29 cellular contexts compared by ENCODE assay signal in the genomic region with DNA sequence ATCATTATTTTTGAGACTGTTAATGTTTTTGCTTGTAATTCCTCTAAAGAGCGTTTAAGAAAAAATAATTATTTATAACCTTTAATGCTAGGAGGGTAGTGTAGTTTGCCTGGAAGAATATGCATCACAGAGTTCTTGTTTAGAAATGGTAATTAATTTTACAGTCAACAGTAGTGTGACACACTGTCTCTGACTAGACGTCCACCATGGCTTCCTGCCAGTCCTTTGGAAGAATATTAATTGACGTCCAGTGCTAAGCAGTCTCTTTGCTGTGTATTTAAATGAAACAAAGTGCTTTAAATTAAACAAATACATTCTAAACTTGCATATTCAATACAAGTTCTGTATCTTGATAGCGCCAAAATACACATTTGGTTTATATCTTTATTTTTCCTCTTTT.
DNase-seq lines count a peak whose midpoint lies in the region; FAIRE-seq and TF ChIP-seq lines count a peak whose summit lies in the region.
"Had no signal": no experiment of that assay in that cellular context is flagged by ENCODE, and none has a peak within 500 bp of the region (broad histone marks: within the 10 kb centered on the region; RNA-seq: fewer than 3 reads in every experiment).

No MANE protein-coding gene starts in this region.

- H3K4me2 ChIP-seq in neural cell (ENCODE audit: low read length), result no peak overlapping the region
- H3K4me2 ChIP-seq: A549, KMS-11 had no signal

- TF ChIP-seq CTCF in neural cell (IDR thresholded peaks at IDR 0.05; ENCODE audit: poor library complexity, severe bottlenecking) (no peak), GM10266 (IDR thresholded peaks at IDR 0.05; ENCODE audit: control insufficient read depth, insufficient read depth, low read depth, missing control alignments) (no peak)

- no peak for TF ChIP-seq RAD21 in neural cell (conservative IDR thresholded peaks at IDR 0.05)

- H3K4me3 ChIP-seq in neural cell (ENCODE audit: low read length), result no peak overlapping the region
- H3K4me3 ChIP-seq: A549 had no signal

- no peak overlapping the region for H3K9ac ChIP-seq in neural cell (ENCODE audit: low read length)
- H3K9ac ChIP-seq: KMS-11 had no signal

- peak; percentile 0 for TF ChIP-seq EP300 in neural cell (conservative IDR thresholded peaks at IDR 0.05; ENCODE audit: poor library complexity, severe bottlenecking)

- H4K20me1 ChIP-seq in neural cell (ENCODE audit: insufficient read depth), result no peaks in the 10 kb centered on the region

- no peak overlapping the region for H3K27ac ChIP-seq in neural cell (ENCODE audit: low read length)
- H3K27ac ChIP-seq: A549, HL-60, KMS-11, RWPE1 had no signal

- H3K79me2 ChIP-seq in neural cell (replicated peaks; ENCODE audit: insufficient read depth, low read length), result no peaks in the 10 kb centered on the region

- H3F3A ChIP-seq in neural cell (ENCODE audit: insufficient read depth, low read length, poor library complexity, severe bottlenecking), result no peaks in the 10 kb centered on the region

- H3K36me3 ChIP-seq in neural cell (ENCODE audit: insufficient read depth, low read length), result no peaks in the 10 kb centered on the region

- H3K9me2 ChIP-seq in neural cell (ENCODE audit: insufficient read depth, low read length), result no peaks in the 10 kb centered on the region

- no peaks in the 10 kb centered on the region for H3K27me3 ChIP-seq in neural cell (ENCODE audit: insufficient read depth, low read depth, low read length)

- no peak for TF ChIP-seq POLR2A in H54 (IDR thresholded peaks at IDR 0.05; ENCODE audit: low read depth, low read length)

- DNase-seq in COR-L47 (lab: John Stamatoyannopoulos, UW) (peak; percentile 1), M059J (ENCODE audit: low read depth) (peak; percentile 73), astrocyte of the hippocampus (ENCODE audit: low read depth, low spot score) (peak; percentile 50), H54 (ENCODE audit: insufficient read length, low spot score) (no peak), NCI-H526 treated with DMSO at 0.1 percent for 48 hours (lab: John Stamatoyannopoulos, UW) (no peak), GM10266 (ENCODE audit: extremely low spot score) (no peak)
- DNase-seq: AML-193; Caco-2; CD4-positive, alpha-beta memory T cell; EL; GDM1; GOT3; HCEC 1CT; NCI-H1092; NCI-H1417 treated with DMSO at 0.1 percent for 48 hours; NCI-H1694 treated with DMSO at 0.1 percent for 48 hours; NCI-H2081; NCI-H2171; NCI-H226; NCI-H510A; NCI-H748 treated with DMSO at 0.1 percent for 48 hours; NK-92 treated with Interleukin-12 subunit alpha and Interleukin-12 subunit beta, amount 100 ng/mL, for 24 hours; SHP77 had no signal

- H2AFZ ChIP-seq in neural cell (ENCODE audit: low read depth, low read length), result no peak overlapping the region

- H3K9me3 ChIP-seq in neural cell (ENCODE audit: low read length), result no peaks in the 10 kb centered on the region
- H3K9me3 ChIP-seq: A549, Caco-2 had no signal

- no peak for FAIRE-seq in H54 (lab: Jason Lieb, UNC)
- FAIRE-seq: A549, GM12891 had no signal

TF ChIP-seq in neural cell, 6 proteins besides CTCF, POLR2A, EP300 and RAD21:
- TF ChIP-seq, protein P1, sequence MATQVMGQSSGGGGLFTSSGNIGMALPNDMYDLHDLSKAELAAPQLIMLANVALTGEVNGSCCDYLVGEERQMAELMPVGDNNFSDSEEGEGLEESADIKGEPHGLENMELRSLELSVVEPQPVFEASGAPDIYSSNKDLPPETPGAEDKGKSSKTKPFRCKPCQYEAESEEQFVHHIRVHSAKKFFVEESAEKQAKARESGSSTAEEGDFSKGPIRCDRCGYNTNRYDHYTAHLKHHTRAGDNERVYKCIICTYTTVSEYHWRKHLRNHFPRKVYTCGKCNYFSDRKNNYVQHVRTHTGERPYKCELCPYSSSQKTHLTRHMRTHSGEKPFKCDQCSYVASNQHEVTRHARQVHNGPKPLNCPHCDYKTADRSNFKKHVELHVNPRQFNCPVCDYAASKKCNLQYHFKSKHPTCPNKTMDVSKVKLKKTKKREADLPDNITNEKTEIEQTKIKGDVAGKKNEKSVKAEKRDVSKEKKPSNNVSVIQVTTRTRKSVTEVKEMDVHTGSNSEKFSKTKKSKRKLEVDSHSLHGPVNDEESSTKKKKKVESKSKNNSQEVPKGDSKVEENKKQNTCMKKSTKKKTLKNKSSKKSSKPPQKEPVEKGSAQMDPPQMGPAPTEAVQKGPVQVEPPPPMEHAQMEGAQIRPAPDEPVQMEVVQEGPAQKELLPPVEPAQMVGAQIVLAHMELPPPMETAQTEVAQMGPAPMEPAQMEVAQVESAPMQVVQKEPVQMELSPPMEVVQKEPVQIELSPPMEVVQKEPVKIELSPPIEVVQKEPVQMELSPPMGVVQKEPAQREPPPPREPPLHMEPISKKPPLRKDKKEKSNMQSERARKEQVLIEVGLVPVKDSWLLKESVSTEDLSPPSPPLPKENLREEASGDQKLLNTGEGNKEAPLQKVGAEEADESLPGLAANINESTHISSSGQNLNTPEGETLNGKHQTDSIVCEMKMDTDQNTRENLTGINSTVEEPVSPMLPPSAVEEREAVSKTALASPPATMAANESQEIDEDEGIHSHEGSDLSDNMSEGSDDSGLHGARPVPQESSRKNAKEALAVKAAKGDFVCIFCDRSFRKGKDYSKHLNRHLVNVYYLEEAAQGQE (IDR thresholded peaks at IDR 0.05; ENCODE audit: borderline replicate concordance), result no peak
- TF ChIP-seq TAF1 (IDR thresholded peaks at IDR 0.05; ENCODE audit: low read depth), result no peak
- TF ChIP-seq EZH2 (IDR thresholded peaks at IDR 0.05; ENCODE audit: borderline replicate concordance, insufficient read depth, low read length, poor library complexity, severe bottlenecking), result no peak
TF ChIP-seq in neural cell: peak in this region for 0.

Comparison
In these comparisons a context has a peak if more than half of its experiments do, and no peak if none do; other contexts are left out.
1. DNase-seq: peak in COR-L47 (single experiment), M059J (single experiment) and astrocyte of the hippocampus (single experiment); none in H54 (single experiment), NCI-H526 treated with DMSO at 0.1 percent for 48 hours (single experiment) and GM10266 (single experiment).